ENCODE assay signal across 9 cellular contexts in the genomic region with DNA sequence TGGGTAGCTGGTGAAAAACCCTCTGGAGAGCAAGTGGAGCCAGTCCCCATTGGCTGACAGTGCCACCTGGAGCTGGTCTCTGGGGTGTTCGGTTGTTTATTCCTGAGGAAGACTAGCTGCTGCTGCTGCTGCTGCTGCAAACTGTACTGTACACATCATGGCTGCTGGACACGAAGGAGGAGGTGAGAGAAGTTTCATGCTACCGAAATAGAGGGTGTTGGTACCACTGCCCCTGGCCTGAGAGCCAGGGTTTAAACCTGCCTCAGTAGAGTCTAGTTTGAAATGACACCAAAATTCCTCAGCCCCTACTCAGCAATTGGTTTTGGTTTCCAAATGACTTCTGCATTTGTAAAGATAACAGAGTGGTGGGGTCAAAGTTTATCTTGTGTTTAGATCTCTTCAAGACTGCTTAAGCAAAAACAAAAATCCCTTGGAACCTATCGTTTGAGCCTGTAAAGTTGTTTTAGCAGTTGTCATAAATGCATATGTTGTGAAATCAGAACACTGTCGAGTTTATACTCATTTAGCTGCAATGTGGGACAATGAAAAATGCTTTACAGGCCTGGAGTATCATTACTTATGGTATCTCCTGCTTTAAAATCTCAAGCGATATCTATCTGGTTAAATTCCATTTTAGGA. TPM values are rescaled to one million over a fixed set of nuclear protein-coding genes. Genes with fewer than 3 reads are reported as not detected.
DNase-seq lines count a peak whose midpoint lies in the region; ATAC-seq and TF ChIP-seq lines count a peak whose summit lies in the region.
"Had no signal": no experiment of that assay in that cellular context is flagged by ENCODE, and none has a peak within 500 bp of the region (broad histone marks: within the 10 kb centered on the region; RNA-seq: fewer than 3 reads in every experiment).

No MANE protein-coding gene starts in this region.

- peak; percentile 65 to 71 for ATAC-seq in CD4-positive, CD25-positive, alpha-beta regulatory T cell (ENCODE audit: low read depth in 2 of 2)
- ATAC-seq in GM21786 (IDR thresholded peaks at IDR 0.05; ENCODE audit: unreplicated experiment) (peak; percentile 53), foreskin keratinocyte (no peak), HG03469 (IDR thresholded peaks at IDR 0.05; ENCODE audit: unreplicated experiment) (no peak)

- TF ChIP-seq CTCF in foreskin keratinocyte (conservative IDR thresholded peaks at IDR 0.05) = peak; percentile 31
- TF ChIP-seq CTCF in endothelial cell (IDR thresholded peaks at IDR 0.05; ENCODE audit: unreplicated experiment) = no peak

- DNase-seq in CD4-positive, CD25-positive, alpha-beta regulatory T cell = peak in 2 of 3 donors; percentile 29 to 75
- peak; percentile 3 for DNase-seq in T follicular helper cell (ENCODE audit: low read depth)
- DNase-seq in foreskin keratinocyte = peak in 1 of 2 donors; percentile 20
- DNase-seq in cortex of kidney (lab: John Stamatoyannopoulos, UW) = no peak
- DNase-seq in endothelial cell (ENCODE audit: low spot score) = no peak
- no peak for DNase-seq in DMS53 (lab: John Stamatoyannopoulos, UW)

- no peaks in the 10 kb centered on the region for H3K27me3 Mint-ChIP-seq in CD4-positive, CD25-positive, alpha-beta regulatory T cell
- H3K27me3 Mint-ChIP-seq in endothelial cell (ENCODE audit: unreplicated experiment) = no peaks in the 10 kb centered on the region

- H3K4me3 ChIP-seq in CD4-positive, CD25-positive, alpha-beta regulatory T cell (ENCODE audit: low read depth, low read length) = peak overlapping the region; percentile 81
- H3K4me3 ChIP-seq: cardiac muscle cell had no signal

- H3K36me3 ChIP-seq in CD4-positive, CD25-positive, alpha-beta regulatory T cell (ENCODE audit: control insufficient read depth, insufficient read depth, low read length) = peaks cover 8% of the 10 kb centered on the region

- H3K4me3 Mint-ChIP-seq in CD4-positive, CD25-positive, alpha-beta regulatory T cell = peak overlapping the region; percentile 73 to 94 (median 84)
- no peak overlapping the region for H3K4me3 Mint-ChIP-seq in endothelial cell (ENCODE audit: unreplicated experiment)

- H3K36me3 Mint-ChIP-seq in CD4-positive, CD25-positive, alpha-beta regulatory T cell = peaks cover 31% of the 10 kb centered on the region
- peaks cover 3% of the 10 kb centered on the region for H3K36me3 Mint-ChIP-seq in endothelial cell (ENCODE audit: low read depth, unreplicated experiment)

- peaks cover 55% of the 10 kb centered on the region for H3K4me1 ChIP-seq in CD4-positive, CD25-positive, alpha-beta regulatory T cell (ENCODE audit: control insufficient read depth, insufficient read depth, low read length, poor library complexity, severe bottlenecking)
- H3K4me1 ChIP-seq in foreskin keratinocyte = no peaks in the 10 kb centered on the region

- H3K9me3 ChIP-seq in CD4-positive, CD25-positive, alpha-beta regulatory T cell (ENCODE audit: control insufficient read depth in 2 of 2, low read length in 2 of 2) = no peaks in the 10 kb centered on the region

- peaks cover 39 to 73% (median 55%) of the 10 kb centered on the region in 4 donors for H3K4me1 Mint-ChIP-seq in CD4-positive, CD25-positive, alpha-beta regulatory T cell
- H3K4me1 Mint-ChIP-seq in endothelial cell (ENCODE audit: unreplicated experiment) = peaks cover 30% of the 10 kb centered on the region

- peak overlapping the region; percentile 89 to 96 (median 96) for H3K27ac Mint-ChIP-seq in CD4-positive, CD25-positive, alpha-beta regulatory T cell
- H3K27ac Mint-ChIP-seq in endothelial cell (ENCODE audit: unreplicated experiment) = no peak overlapping the region

- peak overlapping the region; percentile 78 for H3K27ac ChIP-seq in CD4-positive, CD25-positive, alpha-beta regulatory T cell (ENCODE audit: insufficient read depth, low read length, poor library complexity, severe bottlenecking)
- H3K27ac ChIP-seq in foreskin keratinocyte = no peak overlapping the region
- H3K27ac ChIP-seq: cardiac muscle cell had no signal

- no peaks in the 10 kb centered on the region for H3K27me3 ChIP-seq in CD4-positive, CD25-positive, alpha-beta regulatory T cell (ENCODE audit: control insufficient read depth, insufficient read depth, low read length)
- H3K27me3 ChIP-seq in foreskin keratinocyte = no peaks in the 10 kb centered on the region
- H3K27me3 ChIP-seq: cardiac muscle cell had no signal

- no peaks in the 10 kb centered on the region for H3K9me3 Mint-ChIP-seq in CD4-positive, CD25-positive, alpha-beta regulatory T cell
- no peaks in the 10 kb centered on the region for H3K9me3 Mint-ChIP-seq in endothelial cell (ENCODE audit: unreplicated experiment)

RNA-seq across cellular contexts. Expression of gene CYB5B, which starts 40.8 kb away (rescaled TPM):
- total RNA-seq in CD4-positive, CD25-positive, alpha-beta regulatory T cell = 52.7 TPM
- polyA plus RNA-seq in CD4-positive, CD25-positive, alpha-beta regulatory T cell = 100 to 1,000 TPM; 166 to 213 (median 190) TPM
- total RNA-seq in foreskin keratinocyte = 171 and 188 TPM in 2 replicates
- 130 and 156 TPM in 2 replicates for polyA plus RNA-seq in foreskin keratinocyte
- 120 TPM for total RNA-seq in endothelial cell (ENCODE audit: unreplicated experiment)

Comparison
In these comparisons a context has a peak if more than half of its experiments do, and no peak if none do; other contexts are left out.
1. ATAC-seq: peak in CD4-positive, CD25-positive, alpha-beta regulatory T cell (2 of 2) and GM21786 (single experiment); none in foreskin keratinocyte (single experiment) and HG03469 (single experiment).
2. DNase-seq: peak in CD4-positive, CD25-positive, alpha-beta regulatory T cell (2 of 3) and T follicular helper cell (single experiment); none in cortex of kidney (single experiment), endothelial cell (single experiment) and DMS53 (single experiment).